In the genomic region with DNA sequence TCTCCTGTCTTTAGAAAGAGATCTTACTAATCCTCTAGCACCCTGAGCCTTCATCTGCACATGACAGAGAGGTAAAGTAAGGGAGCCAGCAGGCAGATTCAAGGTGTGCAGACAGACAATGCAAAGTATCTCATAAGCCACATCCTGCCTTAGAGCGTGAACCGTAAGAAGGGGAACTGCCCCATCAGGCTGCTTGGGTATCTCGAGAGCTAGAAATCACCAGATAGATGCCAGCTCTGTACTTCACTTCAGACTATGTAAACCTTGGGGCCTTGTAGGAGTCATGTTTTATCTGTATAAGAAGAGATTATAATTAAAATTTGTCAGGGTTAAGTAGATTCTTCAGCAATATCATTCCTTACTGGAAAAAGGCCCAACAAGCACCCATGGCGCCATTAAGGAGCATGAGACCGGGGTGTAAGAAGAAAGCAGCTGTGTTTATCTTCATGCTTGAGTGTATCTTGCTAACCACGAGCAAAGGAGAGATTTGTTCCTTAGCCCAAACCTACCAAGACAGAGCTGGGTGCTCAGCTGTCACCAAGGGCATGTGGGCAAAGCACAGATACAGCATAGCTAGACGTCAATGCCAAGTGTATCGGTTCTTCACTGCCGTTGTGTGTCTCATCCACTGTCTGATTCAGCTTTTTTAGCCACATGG, we compare ENCODE assay signal across 12 cellular contexts. TPM values are rescaled to one million over a fixed set of nuclear protein-coding genes. Genes with fewer than 3 reads are reported as not detected.
DNase-seq lines count a peak whose midpoint lies in the region; ATAC-seq and TF ChIP-seq lines count a peak whose summit lies in the region.
"Had no signal": no experiment of that assay in that cellular context is flagged by ENCODE, and none has a peak within 500 bp of the region (broad histone marks: within the 10 kb centered on the region; RNA-seq: fewer than 3 reads in every experiment).

No MANE protein-coding gene starts in this region.

- H3K36me3 Mint-ChIP-seq in natural killer cell: no peaks in the 10 kb centered on the region

- H3K4me1 Mint-ChIP-seq in natural killer cell: no peaks in the 10 kb centered on the region

- WGBS in heart left ventricle, 4 donors: 69 to 84% (median 81%) methylated on average over 9 of the region's 9 CpGs

- no peak overlapping the region for H2AFZ ChIP-seq in Karpas-422 (ENCODE audit: low read length)

- H3K4me2 ChIP-seq in Karpas-422 (ENCODE audit: low read depth, low read length, poor library complexity, severe bottlenecking): peak overlapping the region; percentile 44

- peak; percentile 97 for ATAC-seq in GM19324 (IDR thresholded peaks at IDR 0.05; ENCODE audit: low FRiP score, unreplicated experiment)
- peak; percentile 94 for ATAC-seq in HG02852 (IDR thresholded peaks at IDR 0.05; ENCODE audit: unreplicated experiment)
- ATAC-seq in heart left ventricle: no peak
- no peak for ATAC-seq in natural killer cell
- ATAC-seq: heart right ventricle had no signal

- H3K4me3 Mint-ChIP-seq in natural killer cell: no peak overlapping the region
- H3K4me3 Mint-ChIP-seq: neural crest cell had no signal

- H3K27ac ChIP-seq in Karpas-422 (ENCODE audit: low read length) (peak overlapping the region; percentile 60; the same call in 1 of the 2 replicates), heart left ventricle (no peak overlapping the region)
- H3K27ac ChIP-seq: heart right ventricle had no signal

- H3K36me3 ChIP-seq in Karpas-422 (ENCODE audit: insufficient read depth, low read length): no peaks in the 10 kb centered on the region
- H3K36me3 ChIP-seq in heart left ventricle: no peaks in the 10 kb centered on the region
- H3K36me3 ChIP-seq: heart right ventricle had no signal

- H3K9ac ChIP-seq in Karpas-422 (ENCODE audit: low read length): no peak overlapping the region

- no peaks in the 10 kb centered on the region for H3K9me3 ChIP-seq in Karpas-422 (ENCODE audit: low read length)
- no peaks in the 10 kb centered on the region for H3K9me3 ChIP-seq in heart left ventricle
- H3K9me3 ChIP-seq: heart right ventricle had no signal

- H3K4me3 ChIP-seq in Karpas-422 (ENCODE audit: low read length) (peak overlapping the region; percentile 6; the same call in 1 of the 2 replicates), heart left ventricle (no peak overlapping the region)
- H3K4me3 ChIP-seq: heart right ventricle had no signal

- TF ChIP-seq POLR2A in heart left ventricle (IDR thresholded peaks at IDR 0.05): no peak

- TF ChIP-seq CTCF in heart left ventricle (IDR thresholded peaks at IDR 0.05): no peak
- no peak for TF ChIP-seq CTCF in natural killer cell (IDR thresholded peaks at IDR 0.05)

- H3K79me2 ChIP-seq in Karpas-422 (ENCODE audit: low read length): no peaks in the 10 kb centered on the region

- no peaks in the 10 kb centered on the region for H4K20me1 ChIP-seq in Karpas-422 (ENCODE audit: insufficient read depth, low read depth, low read length)

- DNase-seq in D341Med (ENCODE audit: low spot score): peak; percentile 30
- DNase-seq in Karpas-422: peak; percentile 84
- no peak for DNase-seq in putamen (ENCODE audit: low spot score)
- no peak for DNase-seq in NCI-H524 treated with DMSO at 0.1 percent for 48 hours (lab: John Stamatoyannopoulos, UW)
- no peak for DNase-seq in heart left ventricle
- DNase-seq in natural killer cell: no peak
- DNase-seq: activated CD8-positive, alpha-beta memory T cell treated with anti-CD3 and anti-CD28 coated beads, Interleukin-2, amount 50 U/mL, for 48 hours; heart right ventricle; SIG-M5 had no signal

- intact Hi-C loops in heart left ventricle (cut with DNase I): no loop called here
- intact Hi-C loops in natural killer cell (cut with micrococcal nuclease): no loop called here

- H3K27me3 Mint-ChIP-seq in natural killer cell (ENCODE audit: low read depth in 2 of 2): peaks cover 0 to 6% of the 10 kb centered on the region in 2 donors

- no peak overlapping the region for H3K27ac Mint-ChIP-seq in natural killer cell

- H3K9me3 Mint-ChIP-seq in natural killer cell: no peaks in the 10 kb centered on the region
- H3K9me3 Mint-ChIP-seq: neural crest cell had no signal

- H3K9me2 ChIP-seq in Karpas-422 (replicated peaks; ENCODE audit: insufficient read depth, low read length): no peaks in the 10 kb centered on the region

- H3K4me1 ChIP-seq in Karpas-422 (ENCODE audit: low read length) (peaks cover 21% of the 10 kb centered on the region), heart left ventricle (no peaks in the 10 kb centered on the region)
- H3K4me1 ChIP-seq: heart right ventricle had no signal

- H3K27me3 ChIP-seq in Karpas-422 (ENCODE audit: low read length) (no peaks in the 10 kb centered on the region), heart left ventricle (no peaks in the 10 kb centered on the region)
- H3K27me3 ChIP-seq: heart right ventricle had no signal

RNA-seq across cellular contexts. Expression of a gene that starts 24.4 kb away (rescaled TPM):
- 1.3 and 2.5 TPM in 2 replicates for total RNA-seq in Karpas-422 (2014; rRNA removed; shearing (Covaris generic); ENCODE audit: low replicate concordance)
- total RNA-seq in heart left ventricle (under 1 TPM; 0.07 to 0.88 (median 0.50) TPM), natural killer cell (not detected)
- under 1 TPM; 0.30 to 0.57 TPM for polyA plus RNA-seq in heart left ventricle

Comparison
In these comparisons a context has a peak if more than half of its experiments do, and no peak if none do; other contexts are left out.
1. DNase-seq: peak in D341Med (single experiment) and Karpas-422 (single experiment); none in putamen (single experiment), NCI-H524 treated with DMSO at 0.1 percent for 48 hours (single experiment), heart left ventricle (0 of 5) and natural killer cell (single experiment).
2. ATAC-seq: peak in GM19324 (single experiment) and HG02852 (single experiment); none in heart left ventricle (0 of 4) and natural killer cell (0 of 3).